9 cellular contexts compared by ENCODE assay signal in the genomic region with DNA sequence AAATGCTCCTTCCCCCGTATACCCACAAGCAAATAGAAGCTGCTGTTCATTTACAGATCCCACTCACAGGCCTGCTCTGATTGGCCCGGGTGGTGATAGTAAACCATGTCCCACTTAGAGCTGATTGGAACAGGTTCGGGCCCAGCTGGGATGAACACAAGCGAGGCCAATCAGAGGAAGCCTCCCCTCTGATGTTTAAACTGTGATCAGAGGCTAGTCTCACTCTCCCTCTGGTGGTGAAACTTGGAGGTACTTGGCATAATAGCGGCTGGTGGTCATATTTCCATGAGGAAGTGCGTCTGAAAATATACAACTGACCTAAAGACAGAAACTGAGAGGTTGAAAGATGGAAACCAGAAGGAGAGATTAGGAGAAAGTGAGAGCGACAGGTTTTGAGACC. TPM values are rescaled to one million over a fixed set of nuclear protein-coding genes. Genes with fewer than 3 reads are reported as not detected.
DNase-seq lines count a peak whose midpoint lies in the region; ATAC-seq and TF ChIP-seq lines count a peak whose summit lies in the region.
"Had no signal": no experiment of that assay in that cellular context is flagged by ENCODE, and none has a peak within 500 bp of the region (broad histone marks: within the 10 kb centered on the region; RNA-seq: fewer than 3 reads in every experiment).

No MANE protein-coding gene starts in this region.

- TF ChIP-seq POLR2A in esophagus squamous epithelium (IDR thresholded peaks at IDR 0.05): no peak

- H3K9me3 ChIP-seq in esophagus squamous epithelium: no peaks in the 10 kb centered on the region
- H3K9me3 ChIP-seq: BLaER1 treated with 17β-estradiol and CSF1 and Interleukin-3, amounts not matched to agents 10 nM and 100 nM had no signal

- H3K4me1 ChIP-seq in esophagus squamous epithelium: no peaks in the 10 kb centered on the region

- H3K27me3 ChIP-seq in esophagus squamous epithelium: peaks cover 0 to 5% (median 0%) of the 10 kb centered on the region in 4 donors
- H3K27me3 ChIP-seq: BLaER1 treated with 17β-estradiol and CSF1 and Interleukin-3, amounts not matched to agents 10 nM and 100 nM had no signal

- peak; percentile 9 for TF ChIP-seq CTCF in GM20000 (IDR thresholded peaks at IDR 0.05; ENCODE audit: extremely low read depth, missing control alignments)
- TF ChIP-seq CTCF in esophagus squamous epithelium (IDR thresholded peaks at IDR 0.05): peak in 4 of 6 experiments; percentile 5 to 27 (median 18)

- peak; percentile 88 for ATAC-seq in HG03520 (IDR thresholded peaks at IDR 0.05; ENCODE audit: unreplicated experiment)

- H3K36me3 ChIP-seq in esophagus squamous epithelium: no peaks in the 10 kb centered on the region
- H3K36me3 ChIP-seq: BLaER1 treated with 17β-estradiol and CSF1 and Interleukin-3, amounts not matched to agents 10 nM and 100 nM had no signal

- DNase-seq in NCI-H2196 (lab: John Stamatoyannopoulos, UW; ENCODE audit: unreplicated experiment) (peak; percentile 2), NCI-H2196 treated with DMSO at 0.1 percent for 48 hours (lab: John Stamatoyannopoulos, UW; ENCODE audit: unreplicated experiment) (no peak), GM20000 (ENCODE audit: low spot score) (peak; percentile 41), SKM-1 (lab: John Stamatoyannopoulos, UW; ENCODE audit: unreplicated experiment) (peak; percentile 11), esophagus squamous epithelium (lab: John Stamatoyannopoulos, UW) (no peak), hippocampal formation (lab: John Stamatoyannopoulos, UW) (no peak)
- DNase-seq in stimulated activated CD4-positive, alpha-beta T cell treated with anti-CD3 and anti-CD28 coated beads, Interleukin-2, amount 100 ng/mL, for 24 hours: peak; percentile 17 to 19

- WGBS in esophagus squamous epithelium, 2 donors: 80 to 89% methylated on average over 5 to 6 of the region's 7 CpGs

- no peak overlapping the region for H3K4me3 ChIP-seq in esophagus squamous epithelium
- H3K4me3 ChIP-seq: BLaER1 treated with 17β-estradiol and CSF1 and Interleukin-3, amounts not matched to agents 10 nM and 100 nM had no signal

- no peak overlapping the region for H3K27ac ChIP-seq in esophagus squamous epithelium
- H3K27ac ChIP-seq: BLaER1 treated with 17β-estradiol and CSF1 and Interleukin-3, amounts not matched to agents 10 nM and 100 nM had no signal

- intact Hi-C loops in esophagus squamous epithelium (cut with DNase I): no loop called here

RNA-seq across cellular contexts. Expression of a gene that starts 51.5 kb away (rescaled TPM):
- under 1 TPM in 2 of 4 donors, not detected in 2; 0.09 to 0.19 TPM for total RNA-seq in esophagus squamous epithelium

Comparison
In these comparisons a context has a peak if more than half of its experiments do, and no peak if none do; other contexts are left out.
1. DNase-seq: peak in NCI-H2196 (single experiment), GM20000 (single experiment), SKM-1 (single experiment) and stimulated activated CD4-positive, alpha-beta T cell treated with anti-CD3 and anti-CD28 coated beads, Interleukin-2, amount 100 ng/mL, for 24 hours (2 of 2); none in NCI-H2196 treated with DMSO at 0.1 percent for 48 hours (single experiment), esophagus squamous epithelium (single experiment) and hippocampal formation (0 of 2).